Comparison of ENCODE assay signal across 1 cellular context in genomic region chr20:50416930-50417329, GRCh38.
TF ChIP-seq lines count a peak whose summit lies in the region.

No MANE protein-coding gene starts in this region.

TF ChIP-seq in SK-N-SH, 30 proteins besides CTCF, POLR2A, EP300 and RAD21 (continued from another document):
- TF ChIP-seq IRF3 (IDR thresholded peaks at IDR 0.05; ENCODE audit: low read depth, low read length) (no peak), MXI1 (IDR thresholded peaks at IDR 0.05; ENCODE audit: low read depth, low read length) (no peak), NFIC (IDR thresholded peaks at IDR 0.05; ENCODE audit: borderline replicate concordance) (no peak)
